ENCODE assay signal across 14 cellular contexts in the genomic region with DNA sequence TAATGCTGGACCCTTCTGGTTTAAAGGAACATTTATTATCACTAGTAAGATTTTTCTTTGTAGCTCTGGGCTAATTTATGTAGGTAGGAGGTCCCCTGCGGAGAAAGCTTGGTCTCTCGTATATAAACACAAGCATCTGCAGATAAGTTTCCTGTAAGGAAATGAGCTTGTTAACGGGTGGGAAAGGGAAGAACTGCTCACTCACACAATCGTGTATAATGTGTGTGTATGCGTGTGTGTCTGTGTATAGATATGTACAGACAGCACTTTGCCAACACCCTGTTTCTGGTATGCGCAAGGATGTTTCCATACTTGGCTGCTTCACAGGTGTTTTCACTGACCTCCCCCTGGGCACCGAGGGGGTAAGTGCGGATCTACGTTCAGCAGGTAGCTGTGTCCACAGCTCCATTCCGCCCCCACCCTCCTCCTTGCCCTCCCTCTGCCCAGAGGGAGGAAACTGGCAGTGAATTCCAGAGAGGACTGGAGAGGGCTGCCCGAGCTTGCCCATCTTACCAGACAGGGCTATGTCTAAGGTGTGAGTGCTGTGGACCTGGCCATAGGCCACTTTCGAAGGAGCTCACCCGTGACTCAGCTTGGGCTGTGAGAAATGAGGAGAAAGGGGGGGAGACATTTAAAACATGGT.
DNase-seq lines count a peak whose midpoint lies in the region; ATAC-seq and TF ChIP-seq lines count a peak whose summit lies in the region.
"Had no signal": no experiment of that assay in that cellular context is flagged by ENCODE, and none has a peak within 500 bp of the region (broad histone marks: within the 10 kb centered on the region; RNA-seq: fewer than 3 reads in every experiment).

No MANE protein-coding gene starts in this region.

- DNase-seq in NCI-H2196 (lab: John Stamatoyannopoulos, UW; ENCODE audit: unreplicated experiment) (peak; percentile 2), NCI-H2196 treated with DMSO at 0.1 percent for 48 hours (lab: John Stamatoyannopoulos, UW; ENCODE audit: unreplicated experiment) (no peak), SK-N-MC (ENCODE audit: low read depth, low spot score) (peak; percentile 70), left ventricle myocardium superior (no peak), thyroid gland (peak; percentile 91 to 92), sciatic nerve (ENCODE audit: low spot score) (no peak), BE2C (no peak), COR-L47 (lab: John Stamatoyannopoulos, UW) (no peak)
- DNase-seq: 8988T; activated naive CD4-positive, alpha-beta T cell treated with Interleukin-2 at 50 U/mL for 16 hours; CD4-positive, alpha-beta T cell; effector CD8-positive, alpha-beta T cell; NCI-H2171 treated with DMSO at 0.1 percent for 48 hours had no signal

- peak in 1 of 6 experiments; percentile 19 for TF ChIP-seq CTCF in thyroid gland (IDR thresholded peaks at IDR 0.05)
- TF ChIP-seq CTCF in BE2C (IDR thresholded peaks at IDR 0.05; ENCODE audit: low read depth, low read length): no peak

- H3K27ac ChIP-seq in SK-N-MC (no peak overlapping the region), thyroid gland (peak overlapping the region; percentile 50 to 83 (median 66))
- H3K27ac ChIP-seq: thoracic aorta had no signal

- H3K4me1 ChIP-seq in thyroid gland (peaks cover 15 to 20% of the 10 kb centered on the region in 2 donors), BE2C (no peaks in the 10 kb centered on the region)

- 24 to 29% methylated on average over 13 of the region's 13 CpGs for WGBS in thyroid gland, 2 donors

- peak overlapping the region; percentile 37; the same call in 1 of the 2 replicates for H3K4me3 ChIP-seq in SK-N-MC
- no peak overlapping the region for H3K4me3 ChIP-seq in thyroid gland (replicated peaks in 1 of 3)
- H3K4me3 ChIP-seq in BE2C (ENCODE audit: low read depth, low read length): no peak overlapping the region
- H3K4me3 ChIP-seq: thoracic aorta had no signal

- H3K27me3 ChIP-seq in thyroid gland: no peaks in the 10 kb centered on the region
- H3K27me3 ChIP-seq in BE2C: no peaks in the 10 kb centered on the region

- no peaks in the 10 kb centered on the region for H3K36me3 ChIP-seq in SK-N-MC (ENCODE audit: insufficient read depth, low read length)
- H3K36me3 ChIP-seq in thyroid gland: no peaks in the 10 kb centered on the region
- H3K36me3 ChIP-seq in BE2C: no peaks in the 10 kb centered on the region
- H3K36me3 ChIP-seq: thoracic aorta had no signal

- H3K9ac ChIP-seq in SK-N-MC (ENCODE audit: insufficient read length): no peak overlapping the region

- no peaks in the 10 kb centered on the region for H3K9me3 ChIP-seq in SK-N-MC (ENCODE audit: low read depth, low read length)
- H3K9me3 ChIP-seq in thyroid gland: no peaks in the 10 kb centered on the region
- no peaks in the 10 kb centered on the region for H3K9me3 ChIP-seq in BE2C
- H3K9me3 ChIP-seq: thoracic aorta had no signal

- intact Hi-C loops in left ventricle myocardium superior (cut with micrococcal nuclease) (no loop called here), thyroid gland (cut with DNase I) (no loop called here), sciatic nerve (cut with DNase I) (no loop called here)

- peak; percentile 60 for ATAC-seq in left ventricle myocardium superior
- ATAC-seq in sciatic nerve: no peak

- peak in 1 of 2 donors; percentile 22 for TF ChIP-seq POLR2A in thyroid gland (IDR thresholded peaks at IDR 0.05)

Comparison
In these comparisons a context has a peak if more than half of its experiments do, and no peak if none do; other contexts are left out.
1. DNase-seq: peak in NCI-H2196 (single experiment), SK-N-MC (single experiment) and thyroid gland (2 of 2); none in NCI-H2196 treated with DMSO at 0.1 percent for 48 hours (single experiment), left ventricle myocardium superior (single experiment), sciatic nerve (single experiment), BE2C (single experiment) and COR-L47 (single experiment).